Comparison of ENCODE assay signal across 24 cellular contexts in genomic region chr11:36218283-36218921, GRCh38.
"Had no signal": no experiment of that assay in that cellular context is flagged by ENCODE, and none has a peak within 500 bp of the region (broad histone marks: within the 10 kb centered on the region; RNA-seq: fewer than 3 reads in every experiment).

No MANE protein-coding gene starts in this region.

- H3K27ac ChIP-seq: colonic mucosa, epithelial cell of prostate, esophagus squamous epithelium, gastroesophageal sphincter, heart left ventricle, hepatocyte, left ventricle myocardium inferior, lower lobe of right lung had no signal

- ATAC-seq: effector memory CD8-positive, alpha-beta T cell; esophagus mucosa; gastroesophageal sphincter; heart left ventricle; left cardiac atrium; lower lobe of right lung; mucosa of descending colon had no signal

- H3K4me3 ChIP-seq: colonic mucosa, esophagus squamous epithelium, gastroesophageal sphincter, heart left ventricle, hepatocyte, left ventricle myocardium inferior, lower lobe of right lung, mucosa of descending colon had no signal

- H3K9me3 ChIP-seq: colonic mucosa had no signal

- FAIRE-seq: endometrium, frontal cortex had no signal

- DNase-seq: colonic mucosa; cortex of kidney; effector CD8-positive, alpha-beta T cell; effector memory CD8-positive, alpha-beta T cell; endodermal cell; erythroblast; esophagus squamous epithelium; foreskin fibroblast; heart left ventricle; hypothalamus; immature natural killer cell; islet precursor cell; left cardiac atrium; left ventricle myocardium inferior; lower lobe of right lung; mesenchymal stem cell; mucosa of descending colon; naive B cell had no signal

- H3K4me1 ChIP-seq: colonic mucosa, heart left ventricle, left ventricle myocardium inferior, lower lobe of right lung had no signal

- H3K27me3 ChIP-seq: colonic mucosa, esophagus squamous epithelium, gastroesophageal sphincter, heart left ventricle, hepatocyte had no signal

- H3K36me3 ChIP-seq: colonic mucosa, esophagus squamous epithelium, gastroesophageal sphincter, heart left ventricle, left ventricle myocardium inferior, lower lobe of right lung had no signal
